In genomic region chr9:113319054-113319453, GRCh38 we compare ENCODE assay signal across 22 cellular contexts. TPM values are rescaled to one million over a fixed set of nuclear protein-coding genes. Genes with fewer than 3 reads are reported as not detected.
"Had no signal": no experiment of that assay in that cellular context is flagged by ENCODE, and none has a peak within 500 bp of the region (broad histone marks: within the 10 kb centered on the region; RNA-seq: fewer than 3 reads in every experiment).

No MANE protein-coding gene starts in this region.

- DNase-seq: colonic mucosa; cortex of kidney; effector CD8-positive, alpha-beta T cell; effector memory CD8-positive, alpha-beta T cell; erythroblast; esophagus squamous epithelium; foreskin fibroblast; foreskin melanocyte; gastrocnemius medialis; glutamatergic neuron; head of caudate nucleus; heart right ventricle; hippocampal formation; left cardiac atrium; left lung; left ventricle myocardium superior; lower lobe of right lung; mesendoderm; midbrain had no signal

- ATAC-seq: effector memory CD8-positive, alpha-beta T cell; esophagus mucosa; gastrocnemius medialis; heart right ventricle; left cardiac atrium; left lung; left ventricle myocardium superior; lower lobe of right lung had no signal

- H3K27me3 ChIP-seq: colonic mucosa, esophagus squamous epithelium, gastrocnemius medialis, heart right ventricle, left lung had no signal

- H3K36me3 ChIP-seq: colonic mucosa, gastrocnemius medialis had no signal

- H3K4me3 ChIP-seq: colonic mucosa, esophagus squamous epithelium, gastrocnemius medialis, heart right ventricle, left lung, lower lobe of right lung had no signal

- H3K27ac ChIP-seq: colonic mucosa, epithelial cell of prostate, esophagus squamous epithelium, gastrocnemius medialis, heart right ventricle, left lung, lower lobe of right lung had no signal

- H3K9me3 ChIP-seq: colonic mucosa, esophagus squamous epithelium, gastrocnemius medialis, heart right ventricle, left lung, lower lobe of right lung had no signal

- H3K4me1 ChIP-seq: colonic mucosa, esophagus squamous epithelium, gastrocnemius medialis, heart right ventricle, left lung, lower lobe of right lung had no signal

RNA-seq across cellular contexts. Expression of gene RNF183, which starts 15.9 kb away (rescaled TPM):
- polyA plus RNA-seq: keratinocyte had no signal
